ENCODE assay signal across 20 cellular contexts in genomic region chr4:99828477-99828876, GRCh38. TPM values are rescaled to one million over a fixed set of nuclear protein-coding genes. Genes with fewer than 3 reads are reported as not detected.
"Had no signal": no experiment of that assay in that cellular context is flagged by ENCODE, and none has a peak within 500 bp of the region (broad histone marks: within the 10 kb centered on the region; RNA-seq: fewer than 3 reads in every experiment).

No MANE protein-coding gene starts in this region.

- H3K27ac ChIP-seq: colonic mucosa, lower lobe of right lung, thyroid gland, vagina had no signal

- DNase-seq: activated CD4-positive, alpha-beta T cell treated with anti-CD3 and anti-CD28 coated beads, Interleukin-2, amount 10 ng/mL, durations not matched to agents 24 days and 14 days; activated CD4-positive, CD25-positive, alpha-beta regulatory T cell; activated CD8-positive, alpha-beta memory T cell treated with anti-CD3 and anti-CD28 coated beads, Interleukin-2, amount 50 U/mL, for 4 hours; activated naive CD4-positive, alpha-beta T cell treated with Interleukin-2 at 50 U/mL for 16 hours; caudate nucleus; colonic mucosa; foreskin melanocyte; heart left ventricle; left colon; lower lobe of right lung; midbrain; stimulated activated CD4-positive, alpha-beta T cell treated with anti-CD3 and anti-CD28 coated beads, Interleukin-1b, Interleukin-23, amount 100 ng/mL, for 48 hours; thyroid gland had no signal

- H3K36me3 ChIP-seq: colonic mucosa, heart left ventricle, lower lobe of right lung, thyroid gland, vagina had no signal

- H3K27me3 ChIP-seq: colonic mucosa, heart left ventricle, thyroid gland, vagina had no signal

- H3K4me3 Mint-ChIP-seq: activated CD4-positive, alpha-beta T cell treated with anti-CD3 and anti-CD28 coated beads, Interleukin-2, amount 10 ng/mL, durations not matched to agents 24 days and 14 days; activated CD8-positive, alpha-beta T cell treated with anti-CD3 and anti-CD28 coated beads, Interleukin-2, amount 10 ng/mL, durations not matched to agents 7 days and 5 days; activated T-helper 17 cell treated with anti-CD3 and anti-CD28 coated beads, Interleukin-2, amount 50 U/mL, for 72 hours; neural crest cell had no signal

- H3K27me3 Mint-ChIP-seq: activated CD4-positive, alpha-beta T cell treated with anti-CD3 and anti-CD28 coated beads, Interleukin-2, amount 10 ng/mL, durations not matched to agents 24 days and 14 days; activated T-helper 17 cell treated with anti-CD3 and anti-CD28 coated beads, Interleukin-2, amount 50 U/mL, for 72 hours had no signal

- ATAC-seq: activated CD8-positive, alpha-beta T cell treated with anti-CD3 and anti-CD28 coated beads, Interleukin-2, amount 10 ng/mL, durations not matched to agents 7 days and 5 days; activated T-helper 17 cell treated with anti-CD3 and anti-CD28 coated beads, Interleukin-2, amount 50 U/mL, for 72 hours; heart left ventricle; left colon; lower lobe of right lung; sciatic nerve had no signal

- H3K4me3 ChIP-seq: colonic mucosa, heart left ventricle, lower lobe of right lung, thyroid gland, vagina had no signal

- H3K4me1 ChIP-seq: colonic mucosa, thyroid gland had no signal

- H3K27ac Mint-ChIP-seq: activated CD8-positive, alpha-beta T cell treated with anti-CD3 and anti-CD28 coated beads, Interleukin-2, amount 10 ng/mL, durations not matched to agents 7 days and 5 days; activated T-helper 17 cell treated with anti-CD3 and anti-CD28 coated beads, Interleukin-2, amount 50 U/mL, for 72 hours had no signal

- H3K9me3 ChIP-seq: colonic mucosa, heart left ventricle, lower lobe of right lung, thyroid gland, vagina had no signal

- H3K9me3 Mint-ChIP-seq: activated CD4-positive, alpha-beta T cell treated with anti-CD3 and anti-CD28 coated beads, Interleukin-2, amount 10 ng/mL, durations not matched to agents 24 days and 14 days; activated T-helper 17 cell treated with anti-CD3 and anti-CD28 coated beads, Interleukin-2, amount 50 U/mL, for 72 hours had no signal

RNA-seq across cellular contexts. Expression of gene DAPP1, which starts 11.8 kb away (rescaled TPM):
- total RNA-seq: myocyte, neural crest cell, osteocyte had no signal
